25 cellular contexts compared by ENCODE assay signal in genomic region chr12:132840536-132840935, GRCh38.
"Had no signal": no experiment of that assay in that cellular context is flagged by ENCODE, and none has a peak within 500 bp of the region (broad histone marks: within the 10 kb centered on the region; RNA-seq: fewer than 3 reads in every experiment).

No MANE protein-coding gene starts in this region.

- H3K4me2 ChIP-seq: hepatocyte had no signal

- H3K27ac ChIP-seq: colonic mucosa, esophagus muscularis mucosa, foreskin keratinocyte, gastroesophageal sphincter, heart left ventricle, hepatocyte, left lung, neutrophil, pancreas, right lobe of liver, testis, tibial artery had no signal

- DNase-seq: colonic mucosa; effector CD8-positive, alpha-beta T cell; foreskin keratinocyte; heart left ventricle; kidney; left cardiac atrium; left lung; naive thymus-derived CD8-positive, alpha-beta T cell; pancreas; retina; right lobe of liver; small intestine; stimulated activated CD4-positive, alpha-beta T cell treated with anti-CD3 and anti-CD28 coated beads, Interleukin-2, amount 100 ng/mL, for 24 hours; stimulated activated CD4-positive, alpha-beta T cell treated with anti-CD3 and anti-CD28 coated beads, Interleukin-4, amount 100 ng/mL, for 24 hours; stimulated activated naive CD8-positive, alpha-beta T cell treated with anti-CD3 and anti-CD28 coated beads, Interleukin-15, Interleukin-2, amounts not matched to agents 100 U/mL and 50 U/mL, for 24 hours; testis; tibial artery had no signal

- H3K4me1 ChIP-seq: foreskin keratinocyte, pancreas, right lobe of liver had no signal

- H3K9me3 Mint-ChIP-seq: dendritic cell treated with granulocyte-macrophage colony-stimulating factor and Interleukin-4, amounts not matched to agents 40 ng/mL and 50 ng/mL, for 4 days; naive thymus-derived CD8-positive, alpha-beta T cell; stimulated activated effector memory CD8-positive, alpha-beta T cell treated with anti-CD3 and anti-CD28 coated beads, Interleukin-12 subunit alpha, Interleukin-12 subunit beta, amount 100 ng/mL, for 72 hours; type B pancreatic cell had no signal

- H2AFZ ChIP-seq: hepatocyte had no signal

- H3K79me2 ChIP-seq: hepatocyte had no signal

- FAIRE-seq: endothelial cell of umbilical vein, kidney, pancreas, small intestine had no signal

- H3K27ac Mint-ChIP-seq: dendritic cell treated with granulocyte-macrophage colony-stimulating factor and Interleukin-4, amounts not matched to agents 40 ng/mL and 50 ng/mL, for 4 days; stimulated activated effector memory CD8-positive, alpha-beta T cell treated with anti-CD3 and anti-CD28 coated beads, Interleukin-12 subunit alpha, Interleukin-12 subunit beta, amount 100 ng/mL, for 72 hours; type B pancreatic cell had no signal

- H3K4me3 ChIP-seq: colonic mucosa, esophagus muscularis mucosa, gastroesophageal sphincter, heart left ventricle, hepatocyte, left lung, pancreas, right lobe of liver, testis, tibial artery had no signal

- ATAC-seq: foreskin keratinocyte; gastroesophageal sphincter; heart left ventricle; left cardiac atrium; left lung; naive thymus-derived CD8-positive, alpha-beta T cell; pancreas; right lobe of liver; stimulated activated effector memory CD8-positive, alpha-beta T cell treated with anti-CD3 and anti-CD28 coated beads, Interleukin-12 subunit alpha, Interleukin-12 subunit beta, amount 100 ng/mL, for 72 hours; stimulated activated naive CD8-positive, alpha-beta T cell treated with anti-CD3 and anti-CD28 coated beads, Interleukin-15, Interleukin-2, amounts not matched to agents 100 U/mL and 50 U/mL, for 24 hours had no signal

- H3K27me3 ChIP-seq: colonic mucosa, esophagus muscularis mucosa, foreskin keratinocyte, gastroesophageal sphincter, heart left ventricle, hepatocyte, left lung, neutrophil, pancreas, right lobe of liver, testis, tibial artery had no signal

- H3K27me3 Mint-ChIP-seq: dendritic cell treated with granulocyte-macrophage colony-stimulating factor and Interleukin-4, amounts not matched to agents 40 ng/mL and 50 ng/mL, for 4 days; naive thymus-derived CD8-positive, alpha-beta T cell; type B pancreatic cell had no signal

- H3K4me3 Mint-ChIP-seq: dendritic cell treated with granulocyte-macrophage colony-stimulating factor and Interleukin-4, amounts not matched to agents 40 ng/mL and 50 ng/mL, for 4 days; stimulated activated effector memory CD8-positive, alpha-beta T cell treated with anti-CD3 and anti-CD28 coated beads, Interleukin-12 subunit alpha, Interleukin-12 subunit beta, amount 100 ng/mL, for 72 hours; type B pancreatic cell had no signal

- H3K9me3 ChIP-seq: colonic mucosa, esophagus muscularis mucosa, gastroesophageal sphincter, heart left ventricle, left lung, neutrophil, pancreas, right lobe of liver, testis, tibial artery had no signal
